In genomic region chrX:114038358-114038757, GRCh38 we compare ENCODE assay signal across 26 cellular contexts.
"Had no signal": no experiment of that assay in that cellular context is flagged by ENCODE, and none has a peak within 500 bp of the region (broad histone marks: within the 10 kb centered on the region; RNA-seq: fewer than 3 reads in every experiment).

No MANE protein-coding gene starts in this region.

- H3K4me1 ChIP-seq: ascending aorta, left lung, spleen, vagina had no signal

- H3K4me1 Mint-ChIP-seq: activated CD4-positive, alpha-beta T cell treated with anti-CD3 and anti-CD28 coated beads, Interleukin-2, amount 10 ng/mL, durations not matched to agents 7 days and 5 days; activated T-helper 17 cell treated with anti-CD3 and anti-CD28 coated beads, Interleukin-2, amount 50 U/mL, for 72 hours; mesothelial cell of epicardium; natural killer cell had no signal

- H3K4me3 ChIP-seq: ascending aorta, left lung, lung, spleen, thoracic aorta, vagina had no signal

- H3K27me3 ChIP-seq: ascending aorta, brain microvascular endothelial cell, left lung, spleen, vagina had no signal

- H3K9me3 ChIP-seq: ascending aorta, left lung, thoracic aorta, vagina had no signal

- DNase-seq: activated CD4-positive, alpha-beta T cell treated with anti-CD3 and anti-CD28 coated beads, Interleukin-2, amount 10 ng/mL, durations not matched to agents 7 days and 5 days; activated CD4-positive, CD25-positive, alpha-beta regulatory T cell treated with anti-CD3 and anti-CD28 coated beads, Interleukin-2, amount 50 U/mL, for 72 hours; activated CD8-positive, alpha-beta T cell treated with anti-CD3 and anti-CD28 coated beads for 36 hours; brain microvascular endothelial cell; caudate nucleus; effector CD4-positive, alpha-beta T cell; foreskin fibroblast; kidney glomerular epithelial cell; left lung; natural killer cell; retina; spleen; stimulated activated CD4-positive, alpha-beta T cell treated with anti-CD3 and anti-CD28 coated beads, Interleukin-4, amount 100 ng/mL, for 24 hours; stimulated activated naive CD4-positive, alpha-beta T cell treated with Interleukin-2 at 50 U/mL for 16 hours had no signal

- H3K36me3 ChIP-seq: ascending aorta, brain microvascular endothelial cell, left lung, spleen, thoracic aorta, vagina had no signal

- H3K9me3 Mint-ChIP-seq: activated CD8-positive, alpha-beta T cell treated with anti-CD3 and anti-CD28 coated beads for 36 hours; dendritic cell treated with granulocyte-macrophage colony-stimulating factor and Interleukin-4, amounts not matched to agents 40 ng/mL and 50 ng/mL, for 4 days; T-helper 2 cell treated with Interferon-gamma antibody and Interleukin-4, amounts not matched to agents 5 μg/mL and 100 μg/mL, for 36 hours had no signal

- H3K27me3 Mint-ChIP-seq: activated CD4-positive, alpha-beta T cell treated with anti-CD3 and anti-CD28 coated beads, Interleukin-2, amount 10 ng/mL, durations not matched to agents 7 days and 5 days; activated CD8-positive, alpha-beta T cell treated with anti-CD3 and anti-CD28 coated beads for 36 hours; activated T-helper 17 cell treated with anti-CD3 and anti-CD28 coated beads, Interleukin-2, amount 50 U/mL, for 72 hours; dendritic cell treated with granulocyte-macrophage colony-stimulating factor and Interleukin-4, amounts not matched to agents 40 ng/mL and 50 ng/mL, for 4 days had no signal

- H3K27ac Mint-ChIP-seq: activated CD4-positive, alpha-beta T cell treated with anti-CD3 and anti-CD28 coated beads, Interleukin-2, amount 10 ng/mL, durations not matched to agents 7 days and 5 days; activated CD8-positive, alpha-beta T cell treated with anti-CD3 and anti-CD28 coated beads for 36 hours; activated naive CD4-positive, alpha-beta T cell treated with anti-CD3 and anti-CD28 coated beads, Interleukin-2, amount 50 U/mL, for 72 hours; activated T-helper 17 cell treated with anti-CD3 and anti-CD28 coated beads, Interleukin-2, amount 50 U/mL, for 72 hours; dendritic cell treated with granulocyte-macrophage colony-stimulating factor and Interleukin-4, amounts not matched to agents 40 ng/mL and 50 ng/mL, for 4 days; mesothelial cell of epicardium; natural killer cell; progenitor cell of endocrine pancreas; T-helper 2 cell treated with Interferon-gamma antibody and Interleukin-4, amounts not matched to agents 5 μg/mL and 100 μg/mL, for 36 hours; type B pancreatic cell had no signal

- H3K36me3 Mint-ChIP-seq: activated naive CD4-positive, alpha-beta T cell treated with anti-CD3 and anti-CD28 coated beads, Interleukin-2, amount 50 U/mL, for 72 hours; mesothelial cell of epicardium; natural killer cell had no signal

- ATAC-seq: activated CD8-positive, alpha-beta T cell treated with anti-CD3 and anti-CD28 coated beads for 36 hours; activated naive CD4-positive, alpha-beta T cell treated with anti-CD3 and anti-CD28 coated beads, Interleukin-2, amount 50 U/mL, for 72 hours; activated T-helper 17 cell treated with anti-CD3 and anti-CD28 coated beads, Interleukin-2, amount 50 U/mL, for 72 hours; left lung; natural killer cell had no signal

- H3K27ac ChIP-seq: ascending aorta, brain microvascular endothelial cell, left lung, spleen, thoracic aorta, vagina, VCaP had no signal

- H3K4me3 Mint-ChIP-seq: activated CD4-positive, alpha-beta T cell treated with anti-CD3 and anti-CD28 coated beads, Interleukin-2, amount 10 ng/mL, durations not matched to agents 7 days and 5 days; activated CD8-positive, alpha-beta T cell treated with anti-CD3 and anti-CD28 coated beads for 36 hours; activated T-helper 17 cell treated with anti-CD3 and anti-CD28 coated beads, Interleukin-2, amount 50 U/mL, for 72 hours; dendritic cell treated with granulocyte-macrophage colony-stimulating factor and Interleukin-4, amounts not matched to agents 40 ng/mL and 50 ng/mL, for 4 days; mesothelial cell of epicardium; natural killer cell; T-helper 2 cell treated with Interferon-gamma antibody and Interleukin-4, amounts not matched to agents 5 μg/mL and 100 μg/mL, for 36 hours; type B pancreatic cell had no signal
